In genomic region chrX:3663576-3664290, GRCh38 we compare ENCODE assay signal across 13 cellular contexts. TPM values are rescaled to one million over a fixed set of nuclear protein-coding genes. Genes with fewer than 3 reads are reported as not detected.
DNase-seq lines count a peak whose midpoint lies in the region; ATAC-seq and TF ChIP-seq lines count a peak whose summit lies in the region.
"Had no signal": no experiment of that assay in that cellular context is flagged by ENCODE, and none has a peak within 500 bp of the region (broad histone marks: within the 10 kb centered on the region; RNA-seq: fewer than 3 reads in every experiment).

No MANE protein-coding gene starts in this region.

- peaks cover 2% of the 10 kb centered on the region for H3K27me3 Mint-ChIP-seq in endothelial cell (ENCODE audit: unreplicated experiment)

- H3K27ac ChIP-seq in OCI-LY3 (ENCODE audit: low read length): no peak overlapping the region
- H3K27ac ChIP-seq: body of pancreas had no signal

- H3K9me3 ChIP-seq in OCI-LY3 (ENCODE audit: insufficient read depth, low read length) (no peaks in the 10 kb centered on the region), mucosa of descending colon (no peaks in the 10 kb centered on the region)
- H3K9me3 ChIP-seq: body of pancreas, esophagus squamous epithelium had no signal

- peak overlapping the region; percentile 24 for H3K4me2 ChIP-seq in OCI-LY3 (ENCODE audit: low read length)

- intact Hi-C loops in mucosa of descending colon (cut with DNase I, micrococcal nuclease): no loop called here

- H3K9ac ChIP-seq in OCI-LY3 (ENCODE audit: low read length): no peak overlapping the region

- peak; percentile 74 for ATAC-seq in GM18517 (IDR thresholded peaks at IDR 0.05; ENCODE audit: unreplicated experiment)
- ATAC-seq in GM21825 (IDR thresholded peaks at IDR 0.05; ENCODE audit: unreplicated experiment): peak; percentile 54
- ATAC-seq in mucosa of descending colon: peak; percentile 57
- ATAC-seq: body of pancreas had no signal

- H3K27me3 ChIP-seq in OCI-LY3 (ENCODE audit: low read depth, low read length): no peaks in the 10 kb centered on the region
- H3K27me3 ChIP-seq: body of pancreas, esophagus squamous epithelium had no signal

- H3K79me2 ChIP-seq in OCI-LY3 (ENCODE audit: low read length): no peaks in the 10 kb centered on the region

- H3K36me3 ChIP-seq in OCI-LY3 (replicated peaks; ENCODE audit: low read depth, low read length): no peaks in the 10 kb centered on the region
- H3K36me3 ChIP-seq in mucosa of descending colon (ENCODE audit: low read depth): no peaks in the 10 kb centered on the region

- H3K4me3 ChIP-seq in OCI-LY3 (ENCODE audit: low read length): no peak overlapping the region
- no peak overlapping the region for H3K4me3 ChIP-seq in mucosa of descending colon
- no peak overlapping the region for H3K4me3 ChIP-seq in foreskin fibroblast (ENCODE audit: low read depth in 1 of 2, low read length in 2 of 2)
- H3K4me3 ChIP-seq: body of pancreas, esophagus squamous epithelium had no signal

- H2AFZ ChIP-seq in OCI-LY3 (ENCODE audit: low read depth, low read length): no peak overlapping the region

- no peaks in the 10 kb centered on the region for H4K20me1 ChIP-seq in OCI-LY3 (ENCODE audit: insufficient read depth, low read length)

- no peaks in the 10 kb centered on the region for H3K4me1 Mint-ChIP-seq in endothelial cell (ENCODE audit: unreplicated experiment)

- H3K4me1 ChIP-seq in OCI-LY3 (ENCODE audit: low read length): peaks cover 9% of the 10 kb centered on the region
- H3K4me1 ChIP-seq in mucosa of descending colon (ENCODE audit: low read depth): no peaks in the 10 kb centered on the region
- H3K4me1 ChIP-seq: body of pancreas, esophagus squamous epithelium had no signal

- peaks cover 9% of the 10 kb centered on the region for H3K36me3 Mint-ChIP-seq in endothelial cell (ENCODE audit: low read depth, unreplicated experiment)

- H3K9me3 Mint-ChIP-seq in endothelial cell (ENCODE audit: unreplicated experiment): no peaks in the 10 kb centered on the region

- H3K27ac Mint-ChIP-seq in endothelial cell (ENCODE audit: unreplicated experiment): no peak overlapping the region

- TF ChIP-seq CTCF in OCI-LY3 (IDR thresholded peaks at IDR 0.05; ENCODE audit: low read depth, low read length) (no peak), mucosa of descending colon (IDR thresholded peaks at IDR 0.05) (no peak), foreskin fibroblast (IDR thresholded peaks at IDR 0.05; ENCODE audit: low read depth, low read length) (no peak), endothelial cell (IDR thresholded peaks at IDR 0.05; ENCODE audit: unreplicated experiment) (no peak)

- no peak for DNase-seq in mucosa of descending colon
- DNase-seq in foreskin fibroblast: no peak
- no peak for DNase-seq in activated T-cell treated with anti-CD3 and anti-CD28 coated beads for 4 hours
- no peak for DNase-seq in endothelial cell (ENCODE audit: low spot score)
- no peak for DNase-seq in NCI-H748 (lab: John Stamatoyannopoulos, UW; ENCODE audit: unreplicated experiment)
- DNase-seq: activated CD8-positive, alpha-beta memory T cell treated with anti-CD3 and anti-CD28 coated beads for 24 hours; EL; esophagus squamous epithelium; kidney had no signal

- H3K4me3 Mint-ChIP-seq in endothelial cell (ENCODE audit: unreplicated experiment): no peak overlapping the region

RNA-seq across cellular contexts. Expression of gene PRKX, which starts 49.7 kb away (rescaled TPM):
- total RNA-seq in mucosa of descending colon: 10 to 100 TPM; 10.5 to 22.4 (median 21.5) TPM
- 25.3 TPM for total RNA-seq in endothelial cell (ENCODE audit: unreplicated experiment)
